In the genomic region with DNA sequence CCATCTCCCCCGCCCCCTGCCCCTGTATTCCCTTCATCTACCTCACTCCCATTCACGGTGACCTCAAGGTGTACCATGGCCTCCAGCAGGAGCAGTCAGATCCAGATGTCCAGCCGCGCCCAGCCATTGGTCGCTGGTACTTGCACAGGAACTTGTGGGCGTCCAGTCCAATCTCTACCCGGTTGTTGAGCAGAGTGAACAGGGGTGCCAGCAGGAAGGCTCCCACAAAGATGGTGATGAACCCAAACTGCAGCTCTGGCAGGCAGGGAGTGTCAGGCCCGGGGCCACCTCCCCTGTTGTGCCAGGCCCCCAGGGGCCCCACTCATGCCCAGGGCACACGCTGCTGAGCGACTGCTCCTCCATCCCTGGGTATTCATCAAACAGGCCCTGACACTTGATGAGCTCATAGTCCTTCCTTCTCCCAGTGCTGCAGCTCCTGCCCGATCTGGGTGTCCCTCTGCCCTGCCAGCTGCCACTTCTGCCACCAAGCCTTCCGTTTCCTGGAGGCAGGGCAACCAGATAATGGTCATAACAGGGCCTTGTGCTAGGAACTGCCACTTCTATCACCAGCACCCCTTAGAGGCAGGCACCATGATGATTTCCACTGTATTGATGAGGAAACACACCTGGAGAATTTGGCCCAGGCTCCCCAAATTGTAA, we compare ENCODE assay signal across 8 cellular contexts. TPM values are rescaled to one million over a fixed set of nuclear protein-coding genes. Genes with fewer than 3 reads are reported as not detected.
DNase-seq lines count a peak whose midpoint lies in the region; ATAC-seq and TF ChIP-seq lines count a peak whose summit lies in the region.
"Had no signal": no experiment of that assay in that cellular context is flagged by ENCODE, and none has a peak within 500 bp of the region (broad histone marks: within the 10 kb centered on the region; RNA-seq: fewer than 3 reads in every experiment).

No MANE protein-coding gene starts in this region.

- no peaks in the 10 kb centered on the region for H3K27me3 ChIP-seq in HCT116 (ENCODE audit: insufficient read depth, low read length)
- H3K27me3 ChIP-seq in layer of hippocampus (ENCODE audit: control insufficient read depth, insufficient read depth, low read length), result no peaks in the 10 kb centered on the region
- no peaks in the 10 kb centered on the region for H3K27me3 ChIP-seq in smooth muscle cell (ENCODE audit: low read depth)

- H3K9me3 ChIP-seq in HCT116 (ENCODE audit: control insufficient read depth in 1 of 2, insufficient read depth in 1 of 2, low read depth in 1 of 2, low read length in 2 of 2) (no peaks in the 10 kb centered on the region), smooth muscle cell (replicated peaks; ENCODE audit: low read depth) (no peaks in the 10 kb centered on the region)

- H3K36me3 ChIP-seq in HCT116 (ENCODE audit: control insufficient read depth in 1 of 2, insufficient read depth in 2 of 2, low read length in 2 of 2), result no peaks in the 10 kb centered on the region
- no peaks in the 10 kb centered on the region for H3K36me3 ChIP-seq in smooth muscle cell (ENCODE audit: low read depth)
- H3K36me3 ChIP-seq: cardiac muscle cell had no signal

- no peak overlapping the region for H2AFZ ChIP-seq in HCT116 (ENCODE audit: low read depth, low read length, poor library complexity, severe bottlenecking)
- no peak overlapping the region for H2AFZ ChIP-seq in smooth muscle cell (ENCODE audit: low read depth)

- no TSS peak for BruUV-seq in HCT116 (replicated peaks; lab: Mats Ljungman, UMichigan)

- RAD21 ChIA-PET in HCT116 (lab: Charles Lee; ENCODE audit: low non-redundant PET in 1 of 2, low total read pairs in 2 of 2, uncharacterized antibody in 2 of 2, unreplicated experiment in 2 of 2), result no interaction called here

- TF ChIP-seq RAD21 in HCT116 (IDR thresholded peaks at IDR 0.05; ENCODE audit: low read depth), result no peak

- peaks cover 17 to 38% of the 10 kb centered on the region in 2 experiments for H3K4me1 ChIP-seq in HCT116 (ENCODE audit: control insufficient read depth in 1 of 2, insufficient read depth in 2 of 2, low read length in 2 of 2)
- H3K4me1 ChIP-seq in smooth muscle cell (ENCODE audit: low read depth), result no peaks in the 10 kb centered on the region

- intact Hi-C loops in HCT116 (cut with micrococcal nuclease), result no loop called here

- 84% methylated on average over 12 of the region's 12 CpGs for WGBS in smooth muscle cell (ENCODE audit: low lambda C conversion rate)

- H3K9ac ChIP-seq in HCT116 (ENCODE audit: low read length) (peak overlapping the region; percentile 32), smooth muscle cell (ENCODE audit: low read depth) (no peak overlapping the region)

- H3K79me2 ChIP-seq in HCT116 (ENCODE audit: insufficient read depth, low read length) (no peaks in the 10 kb centered on the region), smooth muscle cell (ENCODE audit: low read depth) (no peaks in the 10 kb centered on the region)

- H3K4me2 ChIP-seq in HCT116 (ENCODE audit: low read length), result peak overlapping the region; percentile 91
- H3K4me2 ChIP-seq in smooth muscle cell, result peak overlapping the region; percentile 85

- H3F3A ChIP-seq in smooth muscle cell (ENCODE audit: low read depth), result no peaks in the 10 kb centered on the region

- TF ChIP-seq POLR2A in HCT116 (IDR thresholded peaks at IDR 0.05; ENCODE audit: borderline replicate concordance, extremely low read depth, insufficient read depth, insufficient read length), result no peak

- ATAC-seq in HCT116 (no peak), GM18519 (IDR thresholded peaks at IDR 0.05; ENCODE audit: low FRiP score, unreplicated experiment) (no peak), GM18858 (IDR thresholded peaks at IDR 0.05; ENCODE audit: unreplicated experiment) (no peak)

- no peak for TF ChIP-seq CTCF in HCT116 (IDR thresholded peaks at IDR 0.05 in 2 of 3, conservative IDR thresholded peaks at IDR 0.05 in 1 of 3; ENCODE audit: borderline replicate concordance in 1 of 3, insufficient read depth in 1 of 3, low read depth in 2 of 3, low read length in 2 of 3)
- no peak for TF ChIP-seq CTCF in VCaP (conservative IDR thresholded peaks at IDR 0.05)
- no peak for TF ChIP-seq CTCF in smooth muscle cell (IDR thresholded peaks at IDR 0.05; ENCODE audit: borderline replicate concordance, insufficient read depth, poor library complexity, severe bottlenecking)

- H4K20me1 ChIP-seq in HCT116 (ENCODE audit: insufficient read depth) (no peaks in the 10 kb centered on the region), smooth muscle cell (ENCODE audit: low read depth) (no peaks in the 10 kb centered on the region)

- H3K27ac ChIP-seq in HCT116 (ENCODE audit: low read depth, low read length) (no peak overlapping the region), VCaP (peak overlapping the region; percentile 34; the same call in 1 of the 2 replicates), layer of hippocampus (ENCODE audit: low read depth, low read length) (peak overlapping the region; percentile 27), smooth muscle cell (ENCODE audit: low read depth) (no peak overlapping the region)
- H3K27ac ChIP-seq: cardiac muscle cell had no signal

- no peak overlapping the region for H3K4me3 ChIP-seq in HCT116 (replicated peaks in 1 of 2; ENCODE audit: low read depth in 1 of 2, low read length in 2 of 2)
- H3K4me3 ChIP-seq in smooth muscle cell, result no peak overlapping the region

- DNase-seq in HCT116 (ENCODE audit: low read depth, low spot score) (no peak), smooth muscle cell (lab: John Stamatoyannopoulos, UW; ENCODE audit: unreplicated experiment) (no peak), NCI-H1436 (lab: John Stamatoyannopoulos, UW) (no peak)

- POLR2A ChIA-PET in HCT116 (lab: Charles Lee), result interaction anchor here (0.9 to 2.3 kb wide), 4 partner anchors 10 to 145 kb away, joined by 3 to 34 read pairs (median 4); no protein-coding TSS in a partner anchor

- H3K9me2 ChIP-seq in HCT116 (ENCODE audit: insufficient read depth), result no peaks in the 10 kb centered on the region

- CTCF ChIA-PET in HCT116 (lab: Charles Lee), result interaction anchor here (0.7 to 1.1 kb wide), 4 partner anchors 11 to 403 kb away, joined by 3 to 6 read pairs (median 3); no protein-coding TSS in a partner anchor

TF ChIP-seq in HCT116, 20 proteins besides CTCF, POLR2A, EP300 and RAD21:
- no peak for TF ChIP-seq YY1 (IDR thresholded peaks at IDR 0.05; ENCODE audit: extremely low read depth, insufficient replicate concordance, low read depth, low read length)
- no peak for TF ChIP-seq SIN3A (IDR thresholded peaks at IDR 0.05; ENCODE audit: low read depth)
- TF ChIP-seq CBX3 (IDR thresholded peaks at IDR 0.05; ENCODE audit: low read depth), result no peak
- TF ChIP-seq SRF (IDR thresholded peaks at IDR 0.05; ENCODE audit: low read depth), result no peak
- TF ChIP-seq, protein P1, sequence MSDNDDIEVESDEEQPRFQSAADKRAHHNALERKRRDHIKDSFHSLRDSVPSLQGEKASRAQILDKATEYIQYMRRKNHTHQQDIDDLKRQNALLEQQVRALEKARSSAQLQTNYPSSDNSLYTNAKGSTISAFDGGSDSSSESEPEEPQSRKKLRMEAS (IDR thresholded peaks at IDR 0.05), result no peak
- no peak for TF ChIP-seq EZH2 (IDR thresholded peaks at IDR 0.05)
- no peak for TF ChIP-seq JUND (IDR thresholded peaks at IDR 0.05)
- TF ChIP-seq, protein P2, sequence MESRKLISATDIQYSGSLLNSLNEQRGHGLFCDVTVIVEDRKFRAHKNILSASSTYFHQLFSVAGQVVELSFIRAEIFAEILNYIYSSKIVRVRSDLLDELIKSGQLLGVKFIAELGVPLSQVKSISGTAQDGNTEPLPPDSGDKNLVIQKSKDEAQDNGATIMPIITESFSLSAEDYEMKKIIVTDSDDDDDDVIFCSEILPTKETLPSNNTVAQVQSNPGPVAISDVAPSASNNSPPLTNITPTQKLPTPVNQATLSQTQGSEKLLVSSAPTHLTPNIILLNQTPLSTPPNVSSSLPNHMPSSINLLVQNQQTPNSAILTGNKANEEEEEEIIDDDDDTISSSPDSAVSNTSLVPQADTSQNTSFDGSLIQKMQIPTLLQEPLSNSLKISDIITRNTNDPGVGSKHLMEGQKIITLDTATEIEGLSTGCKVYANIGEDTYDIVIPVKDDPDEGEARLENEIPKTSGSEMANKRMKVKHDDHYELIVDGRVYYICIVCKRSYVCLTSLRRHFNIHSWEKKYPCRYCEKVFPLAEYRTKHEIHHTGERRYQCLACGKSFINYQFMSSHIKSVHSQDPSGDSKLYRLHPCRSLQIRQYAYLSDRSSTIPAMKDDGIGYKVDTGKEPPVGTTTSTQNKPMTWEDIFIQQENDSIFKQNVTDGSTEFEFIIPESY (IDR thresholded peaks at IDR 0.05; ENCODE audit: extremely low read depth, insufficient replicate concordance, low read length), result no peak
- TF ChIP-seq SP1 (IDR thresholded peaks at IDR 0.05; ENCODE audit: low read depth), result no peak
- no peak for TF ChIP-seq EZH2phosphoT487 (IDR thresholded peaks at IDR 0.05; ENCODE audit: borderline replicate concordance)
- no peak for TF ChIP-seq EGR1 (IDR thresholded peaks at IDR 0.05; ENCODE audit: low read depth)
- no peak for TF ChIP-seq POLR2AphosphoS5 (IDR thresholded peaks at IDR 0.05; ENCODE audit: low read depth, low read length)
- TF ChIP-seq TCF7L2 (IDR thresholded peaks at IDR 0.05; ENCODE audit: borderline replicate concordance, extremely low read depth, insufficient read depth, insufficient read length), result no peak

RNA-seq across cellular contexts. Expression of gene ARHGEF19, which starts 5.7 kb away (rescaled TPM):
- total RNA-seq in HCT116 (2021; ENCODE audit: unreplicated experiment) (59.7 TPM), smooth muscle cell (24.9 and 32.1 TPM in 2 replicates)
- 47.5 and 50.2 TPM in 2 replicates for polyA plus RNA-seq in HCT116 (2012)
- polyA plus RNA-seq in smooth muscle cell, result 45.9 and 52.1 TPM in 2 replicates

RNA-seq across cellular contexts. Expression of gene CPLANE2, which starts 18.8 kb away (rescaled TPM):
- total RNA-seq in HCT116 (2021; ENCODE audit: unreplicated experiment) (8.1 TPM), smooth muscle cell (1.9 and 2.2 TPM in 2 replicates)
- polyA plus RNA-seq in HCT116 (2012), result 8.3 and 8.7 TPM in 2 replicates
- polyA plus RNA-seq in smooth muscle cell, result 2.5 and 3.3 TPM in 2 replicates

Comparison
In these comparisons a context has a peak if more than half of its experiments do, and no peak if none do; other contexts are left out.
1. H3K27ac ChIP-seq: peak in VCaP (single experiment) and layer of hippocampus (single experiment); none in HCT116 (single experiment) and smooth muscle cell (single experiment).